In the genomic region with DNA sequence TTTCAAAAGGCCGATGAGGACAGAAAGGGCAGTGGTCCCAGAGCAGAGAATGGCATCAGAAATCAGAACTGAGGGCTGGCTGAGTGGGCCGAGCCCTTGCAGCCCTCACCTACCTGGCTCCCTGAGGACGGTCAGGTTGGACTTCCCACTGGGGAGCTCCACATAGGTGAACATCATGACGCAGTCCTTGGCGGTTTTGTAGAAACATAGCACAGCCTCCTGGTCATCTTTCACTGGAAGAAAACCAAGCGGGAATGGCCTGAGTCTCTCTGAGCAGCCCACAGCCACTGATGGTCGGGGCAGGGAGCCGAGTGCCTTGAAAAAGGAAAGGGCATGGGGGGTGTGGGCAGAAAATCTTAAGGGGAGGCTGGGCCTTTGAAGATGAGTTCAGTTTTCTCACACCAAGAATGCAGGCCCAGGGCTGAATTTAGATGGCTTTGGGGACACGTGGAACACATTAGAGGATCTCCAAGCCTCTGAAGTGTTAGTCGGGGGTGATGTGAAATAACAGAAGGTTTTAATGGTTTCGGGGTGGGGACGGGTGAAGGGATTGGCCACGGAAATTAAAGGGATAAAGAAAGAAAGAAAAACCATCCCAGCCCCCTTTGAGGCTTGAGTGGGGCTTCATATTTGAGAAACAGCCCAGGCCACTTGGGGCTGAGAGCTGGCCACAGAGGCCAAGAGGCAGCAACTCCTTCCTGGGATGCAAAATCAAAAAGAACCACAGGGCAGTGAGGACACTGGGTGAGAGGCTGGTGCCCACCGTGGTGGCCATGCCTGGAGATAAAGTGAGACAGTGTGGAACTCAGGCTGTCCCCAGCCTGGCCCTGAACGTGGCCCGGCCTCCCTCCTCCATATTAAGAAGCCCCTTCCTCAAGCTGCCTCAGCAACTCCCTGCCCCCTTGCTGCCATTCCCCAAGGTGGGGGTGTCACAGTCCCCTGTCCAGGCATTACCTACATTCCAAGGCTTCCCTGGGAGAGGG, we compare ENCODE assay signal across 23 cellular contexts. TPM values are rescaled to one million over a fixed set of nuclear protein-coding genes. Genes with fewer than 3 reads are reported as not detected.
DNase-seq lines count a peak whose midpoint lies in the region; ATAC-seq and TF ChIP-seq lines count a peak whose summit lies in the region.
"Had no signal": no experiment of that assay in that cellular context is flagged by ENCODE, and none has a peak within 500 bp of the region (broad histone marks: within the 10 kb centered on the region; RNA-seq: fewer than 3 reads in every experiment).

No MANE protein-coding gene starts in this region.

- DNase-seq in A673 (ENCODE audit: low spot score) (no peak), chondrocyte (ENCODE audit: low spot score) (no peak), nephron progenitor cell (no peak), spleen (peak; percentile 62), CD1c-positive myeloid dendritic cell (ENCODE audit: extremely low spot score) (no peak), GF-D8 (lab: John Stamatoyannopoulos, UW) (no peak)
- DNase-seq: CD4-positive, alpha-beta T cell; COR-L47; DMS53; MG63; NCI-H1105 treated with DMSO at 0.1 percent for 48 hours; NCI-H146; NCI-H1930; NCI-H446 treated with DMSO at 0.1 percent for 48 hours; NCI-H526; NCI-H82; NK-92 treated with Interleukin-12 subunit alpha and Interleukin-12 subunit beta, amount 100 ng/mL, for 24 hours; PC-3 had no signal

- no peak for ATAC-seq in SK-N-SH treated with all-trans-retinoic acid at 6 μM for 48 hours
- ATAC-seq: K562, PC-3, Right ventricle myocardium inferior had no signal

- H3K36me3 ChIP-seq in A673 (ENCODE audit: insufficient read depth, low read length, poor library complexity, severe bottlenecking) (peaks cover 42% of the 10 kb centered on the region), spleen (peaks cover 0 to 58% (median 17%) of the 10 kb centered on the region in 6 donors)
- H3K36me3 ChIP-seq: BLaER1 had no signal

- H3K4me3 ChIP-seq in A673 (ENCODE audit: low read depth, low read length, poor library complexity, severe bottlenecking) (no peak overlapping the region), spleen (no peak overlapping the region)
- H3K4me3 ChIP-seq: BLaER1, K562, MG63, SJSA1 had no signal

- no peak for TF ChIP-seq POLR2A in spleen (IDR thresholded peaks at IDR 0.05)

- CTCF ChIA-PET in A673 (lab: Charles Lee) = no interaction called here

- H3K27me3 Mint-ChIP-seq in chondrocyte (ENCODE audit: low read depth) (no peaks in the 10 kb centered on the region), nephron progenitor cell (ENCODE audit: low read depth, poor library complexity) (peaks cover 3% of the 10 kb centered on the region)

- H3K27ac ChIP-seq in A673 (ENCODE audit: low read depth, low read length, poor library complexity, severe bottlenecking) (peak overlapping the region; percentile 19), spleen (no peak overlapping the region)
- H3K27ac ChIP-seq: BLaER1, SJSA1 had no signal

- H3K9me3 ChIP-seq in A673 (ENCODE audit: low read depth, low read length, poor library complexity, severe bottlenecking) (no peaks in the 10 kb centered on the region), spleen (no peaks in the 10 kb centered on the region)
- H3K9me3 ChIP-seq: BLaER1, MG63, SJSA1 had no signal

- H3K4me1 Mint-ChIP-seq in chondrocyte (ENCODE audit: low read depth) (peaks cover 52% of the 10 kb centered on the region), nephron progenitor cell (peaks cover 28% of the 10 kb centered on the region)

- BruUV-seq in A673 (replicated peaks; lab: Mats Ljungman, UMichigan) = no TSS peak

- H3K4me1 ChIP-seq in A673 (ENCODE audit: insufficient read depth, low read length, poor library complexity, severe bottlenecking) (peaks cover 26% of the 10 kb centered on the region), spleen (peaks cover 3 to 25% (median 12%) of the 10 kb centered on the region in 6 donors)

- H3K36me3 Mint-ChIP-seq in chondrocyte (ENCODE audit: low read depth) (peaks cover 53% of the 10 kb centered on the region), nephron progenitor cell (ENCODE audit: low read depth) (peaks cover 22% of the 10 kb centered on the region)

- intact Hi-C loops in A673 (cut with micrococcal nuclease; ENCODE audit: unreplicated experiment) = loop anchor here (10.0 kb wide), 1 partner anchor 202 kb away; no protein-coding TSS in a partner anchor
- intact Hi-C loops in spleen (cut with DNase I; ENCODE audit: low total_unique reads) = no loop called here

- H3K27ac Mint-ChIP-seq in chondrocyte (ENCODE audit: unreplicated experiment) (peak overlapping the region; percentile 41), nephron progenitor cell (peak overlapping the region; percentile 49)
- H3K27ac Mint-ChIP-seq: CD4-positive, alpha-beta T cell had no signal

- H3K9me3 Mint-ChIP-seq in chondrocyte (ENCODE audit: low read depth) (no peaks in the 10 kb centered on the region), nephron progenitor cell (no peaks in the 10 kb centered on the region)
- H3K9me3 Mint-ChIP-seq: CD4-positive, alpha-beta T cell had no signal

- no peaks in the 10 kb centered on the region for H3K27me3 ChIP-seq in A673 (replicated peaks; ENCODE audit: insufficient read depth, low read depth, low read length, poor library complexity)
- no peaks in the 10 kb centered on the region for H3K27me3 ChIP-seq in spleen (replicated peaks in 1 of 7)
- H3K27me3 ChIP-seq: MG63, SJSA1 had no signal

- POLR2A ChIA-PET in A673 (lab: Charles Lee; ENCODE audit: low non-redundant PET) = no interaction called here

- 83 to 94% (median 90%) methylated on average over 16 of the region's 16 CpGs for WGBS in spleen, 5 donors

- no peak for TF ChIP-seq CTCF in A673 (conservative IDR thresholded peaks at IDR 0.05; ENCODE audit: low read depth, low read length)
- TF ChIP-seq CTCF in chondrocyte (IDR thresholded peaks at IDR 0.05) = no peak
- TF ChIP-seq CTCF in nephron progenitor cell (IDR thresholded peaks at IDR 0.05) = no peak
- TF ChIP-seq CTCF in spleen (IDR thresholded peaks at IDR 0.05 in 8 of 11, conservative IDR thresholded peaks at IDR 0.05 in 3 of 11) = no peak

- no peak overlapping the region for H3K4me3 Mint-ChIP-seq in chondrocyte (ENCODE audit: unreplicated experiment)
- H3K4me3 Mint-ChIP-seq in nephron progenitor cell = no peak overlapping the region
- H3K4me3 Mint-ChIP-seq: CD4-positive, alpha-beta T cell had no signal

TF ChIP-seq in SK-N-SH treated with all-trans-retinoic acid at 6 μM for 48 hours, 23 proteins besides CTCF, POLR2A, EP300 and RAD21 (continues in another document):
- TF ChIP-seq, protein P1, sequence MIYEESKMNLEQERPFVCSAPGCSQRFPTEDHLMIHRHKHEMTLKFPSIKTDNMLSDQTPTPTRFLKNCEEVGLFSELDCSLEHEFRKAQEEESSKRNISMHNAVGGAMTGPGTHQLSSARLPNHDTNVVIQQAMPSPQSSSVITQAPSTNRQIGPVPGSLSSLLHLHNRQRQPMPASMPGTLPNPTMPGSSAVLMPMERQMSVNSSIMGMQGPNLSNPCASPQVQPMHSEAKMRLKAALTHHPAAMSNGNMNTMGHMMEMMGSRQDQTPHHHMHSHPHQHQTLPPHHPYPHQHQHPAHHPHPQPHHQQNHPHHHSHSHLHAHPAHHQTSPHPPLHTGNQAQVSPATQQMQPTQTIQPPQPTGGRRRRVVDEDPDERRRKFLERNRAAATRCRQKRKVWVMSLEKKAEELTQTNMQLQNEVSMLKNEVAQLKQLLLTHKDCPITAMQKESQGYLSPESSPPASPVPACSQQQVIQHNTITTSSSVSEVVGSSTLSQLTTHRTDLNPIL (CRISPR knock-in tag; IDR thresholded peaks at IDR 0.05; ENCODE audit: low read depth) = no peak
- no peak for TF ChIP-seq ZNF70 (CRISPR knock-in tag; IDR thresholded peaks at IDR 0.05)
- TF ChIP-seq, protein P2, sequence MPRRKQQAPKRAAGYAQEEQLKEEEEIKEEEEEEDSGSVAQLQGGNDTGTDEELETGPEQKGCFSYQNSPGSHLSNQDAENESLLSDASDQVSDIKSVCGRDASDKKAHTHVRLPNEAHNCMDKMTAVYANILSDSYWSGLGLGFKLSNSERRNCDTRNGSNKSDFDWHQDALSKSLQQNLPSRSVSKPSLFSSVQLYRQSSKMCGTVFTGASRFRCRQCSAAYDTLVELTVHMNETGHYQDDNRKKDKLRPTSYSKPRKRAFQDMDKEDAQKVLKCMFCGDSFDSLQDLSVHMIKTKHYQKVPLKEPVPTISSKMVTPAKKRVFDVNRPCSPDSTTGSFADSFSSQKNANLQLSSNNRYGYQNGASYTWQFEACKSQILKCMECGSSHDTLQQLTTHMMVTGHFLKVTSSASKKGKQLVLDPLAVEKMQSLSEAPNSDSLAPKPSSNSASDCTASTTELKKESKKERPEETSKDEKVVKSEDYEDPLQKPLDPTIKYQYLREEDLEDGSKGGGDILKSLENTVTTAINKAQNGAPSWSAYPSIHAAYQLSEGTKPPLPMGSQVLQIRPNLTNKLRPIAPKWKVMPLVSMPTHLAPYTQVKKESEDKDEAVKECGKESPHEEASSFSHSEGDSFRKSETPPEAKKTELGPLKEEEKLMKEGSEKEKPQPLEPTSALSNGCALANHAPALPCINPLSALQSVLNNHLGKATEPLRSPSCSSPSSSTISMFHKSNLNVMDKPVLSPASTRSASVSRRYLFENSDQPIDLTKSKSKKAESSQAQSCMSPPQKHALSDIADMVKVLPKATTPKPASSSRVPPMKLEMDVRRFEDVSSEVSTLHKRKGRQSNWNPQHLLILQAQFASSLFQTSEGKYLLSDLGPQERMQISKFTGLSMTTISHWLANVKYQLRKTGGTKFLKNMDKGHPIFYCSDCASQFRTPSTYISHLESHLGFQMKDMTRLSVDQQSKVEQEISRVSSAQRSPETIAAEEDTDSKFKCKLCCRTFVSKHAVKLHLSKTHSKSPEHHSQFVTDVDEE (CRISPR knock-in tag; IDR thresholded peaks at IDR 0.05) = no peak
- no peak for TF ChIP-seq ZFP30 (CRISPR knock-in tag; IDR thresholded peaks at IDR 0.05)
- TF ChIP-seq, protein P3, sequence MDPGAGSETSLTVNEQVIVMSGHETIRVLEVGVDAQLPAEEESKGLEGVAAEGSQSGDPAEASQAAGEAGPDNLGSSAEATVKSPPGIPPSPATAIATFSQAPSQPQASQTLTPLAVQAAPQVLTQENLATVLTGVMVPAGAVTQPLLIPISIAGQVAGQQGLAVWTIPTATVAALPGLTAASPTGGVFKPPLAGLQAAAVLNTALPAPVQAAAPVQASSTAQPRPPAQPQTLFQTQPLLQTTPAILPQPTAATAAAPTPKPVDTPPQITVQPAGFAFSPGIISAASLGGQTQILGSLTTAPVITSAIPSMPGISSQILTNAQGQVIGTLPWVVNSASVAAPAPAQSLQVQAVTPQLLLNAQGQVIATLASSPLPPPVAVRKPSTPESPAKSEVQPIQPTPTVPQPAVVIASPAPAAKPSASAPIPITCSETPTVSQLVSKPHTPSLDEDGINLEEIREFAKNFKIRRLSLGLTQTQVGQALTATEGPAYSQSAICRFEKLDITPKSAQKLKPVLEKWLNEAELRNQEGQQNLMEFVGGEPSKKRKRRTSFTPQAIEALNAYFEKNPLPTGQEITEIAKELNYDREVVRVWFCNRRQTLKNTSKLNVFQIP (CRISPR knock-in tag; IDR thresholded peaks at IDR 0.05; ENCODE audit: borderline replicate concordance, low read depth) = no peak
- no peak for TF ChIP-seq CSDC2 (CRISPR knock-in tag; IDR thresholded peaks at IDR 0.05)
- TF ChIP-seq ZC3H10 (CRISPR knock-in tag; IDR thresholded peaks at IDR 0.05) = no peak
- no peak for TF ChIP-seq ZNF8 (CRISPR knock-in tag; IDR thresholded peaks at IDR 0.05)

RNA-seq across cellular contexts. Expression of a gene that starts 36.2 kb away (rescaled TPM):
- 100 and 118 TPM in 2 replicates for total RNA-seq in A673 (2021)
- total RNA-seq in chondrocyte = 16.6 to 24.0 TPM (median 19.4 TPM) in 3 replicates
- total RNA-seq in spleen = 10 to 100 TPM; 21.9 to 41.8 (median 26.7) TPM
- polyA plus RNA-seq in spleen = 10 to 100 TPM; 11.2 to 39.8 (median 17.6) TPM
